ENCODE assay signal across 8 cellular contexts in genomic region chr11:33829430-33830141, GRCh38. TPM values are rescaled to one million over a fixed set of nuclear protein-coding genes. Genes with fewer than 3 reads are reported as not detected.
DNase-seq lines count a peak whose midpoint lies in the region; ATAC-seq, FAIRE-seq and TF ChIP-seq lines count a peak whose summit lies in the region.

No MANE protein-coding gene starts in this region.

- H3K4me3 Mint-ChIP-seq in CD4-positive, alpha-beta T cell: peak overlapping the region; percentile 79
- H3K4me3 Mint-ChIP-seq in T-helper 1 cell treated with Interleukin-12 subunit alpha and Interleukin-12 subunit beta and Interleukin-4 antibody, amounts not matched to agents 30 μg/mL and 1 μg/mL, for 36 hours: peak overlapping the region; percentile 77

- H2AFZ ChIP-seq in GM12878 (ENCODE audit: control insufficient read depth, low read depth, low read length): peak overlapping the region; percentile 26

- peaks cover 54% of the 10 kb centered on the region for H3K27me3 ChIP-seq in CD4-positive, alpha-beta T cell (ENCODE audit: control insufficient read depth, insufficient read depth, low read length)
- peaks cover 10 to 12% of the 10 kb centered on the region in 2 experiments; a peak in 3 of 4 replicates for H3K27me3 ChIP-seq in GM12878 (replicated peaks in 1 of 2; ENCODE audit: control insufficient read depth in 2 of 2, insufficient read depth in 2 of 2, low read length in 1 of 2)

- peak; percentile 67 for TF ChIP-seq CTCF in CD4-positive, alpha-beta T cell (IDR thresholded peaks at IDR 0.05)
- TF ChIP-seq CTCF in LNCAP (IDR thresholded peaks at IDR 0.05) (peak; percentile 86), GM12878 (IDR thresholded peaks at IDR 0.05 in 2 of 3, conservative IDR thresholded peaks at IDR 0.05 in 1 of 3; ENCODE audit: control insufficient read depth in 2 of 3, extremely low read depth in 1 of 3, insufficient read depth in 1 of 3, low read depth in 3 of 3, low read length in 3 of 3) (peak; percentile 78 to 89 (median 87)), retinal pigment epithelial cell (conservative IDR thresholded peaks at IDR 0.05; ENCODE audit: low read depth, low read length) (peak; percentile 88)

- H3K27me3 Mint-ChIP-seq in CD4-positive, alpha-beta T cell: peaks cover 69% of the 10 kb centered on the region
- H3K27me3 Mint-ChIP-seq in T-helper 1 cell treated with Interleukin-12 subunit alpha and Interleukin-12 subunit beta and Interleukin-4 antibody, amounts not matched to agents 30 μg/mL and 1 μg/mL, for 36 hours (ENCODE audit: low read depth): peaks cover 51% of the 10 kb centered on the region

- no TSS peak for BruUV-seq in GM12878 (replicated peaks; lab: Mats Ljungman, UMichigan)

- peak; percentile 88 for ATAC-seq in CD4-positive, alpha-beta T cell (ENCODE audit: poor library complexity)
- ATAC-seq in GM19395 (IDR thresholded peaks at IDR 0.05; ENCODE audit: unreplicated experiment): peak; percentile 71
- ATAC-seq in GM12878: peak; percentile 96
- ATAC-seq in GM21717 (IDR thresholded peaks at IDR 0.05; ENCODE audit: unreplicated experiment): no peak

- POLR2A ChIA-PET in CD4-positive, alpha-beta T cell (lab: Charles Lee): no interaction called here
- POLR2A ChIA-PET in GM12878 (lab: Charles Lee): interaction anchor here (1.2 kb wide), 1 partner anchor 27 kb away, joined by 3 read pairs; no protein-coding TSS in a partner anchor

- SMC1A ChIA-PET in GM12878 (lab: Charles Lee; ENCODE audit: uncharacterized antibody, unreplicated experiment): interaction anchor here (0.5 to 2.0 kb wide), 11 partner anchors 13 to 868 kb away, joined by 3 to 6 read pairs (median 3); no protein-coding TSS in a partner anchor

- TF ChIP-seq RAD21 in GM12878 (IDR thresholded peaks at IDR 0.05; ENCODE audit: insufficient read depth, low read depth, low read length): peak; percentile 95

- H3K4me3 ChIP-seq in GM12878 (no peak overlapping the region; the same call in 1 of the 2 replicates), retinal pigment epithelial cell (ENCODE audit: low read length) (peak overlapping the region; percentile 39)

- H3K27ac ChIP-seq in CD4-positive, alpha-beta T cell (ENCODE audit: low read depth, low read length): no peak overlapping the region
- no peak overlapping the region for H3K27ac ChIP-seq in GM12878 (ENCODE audit: control insufficient read depth, insufficient read depth)

- H3K9me3 Mint-ChIP-seq in CD4-positive, alpha-beta T cell: no peaks in the 10 kb centered on the region
- H3K9me3 Mint-ChIP-seq in T-helper 1 cell treated with Interleukin-12 subunit alpha and Interleukin-12 subunit beta and Interleukin-4 antibody, amounts not matched to agents 30 μg/mL and 1 μg/mL, for 36 hours: no peaks in the 10 kb centered on the region

- H4K20me1 ChIP-seq in GM12878 (ENCODE audit: control insufficient read depth, insufficient read depth): no peaks in the 10 kb centered on the region

- CTCF ChIA-PET in CD4-positive, alpha-beta T cell (lab: Charles Lee): interaction anchor here (0.7 to 0.9 kb wide), 2 partner anchors 22 to 23 kb away, joined by 3 to 4 read pairs; no protein-coding TSS in a partner anchor
- CTCF ChIA-PET in GM12878 (lab: Yijun Ruan, JAX): interaction anchor here (0.6 to 13.6 kb wide), 21 partner anchors 9 to 662 kb away, joined by 3 to 153 read pairs (median 4); partner anchors contain the start of gene CD59

- no peak overlapping the region for H3K9ac ChIP-seq in GM12878 (ENCODE audit: control insufficient read depth, insufficient read depth, low read length)

- TF ChIP-seq POLR2A in GM12878 (IDR thresholded peaks at IDR 0.05; ENCODE audit: low read depth, low read length): no peak

- H3K36me3 ChIP-seq in GM12878 (ENCODE audit: control insufficient read depth in 2 of 2, insufficient read depth in 2 of 2, low read length in 1 of 2): no peaks in the 10 kb centered on the region

- peaks cover 7% of the 10 kb centered on the region for H3K4me1 Mint-ChIP-seq in CD4-positive, alpha-beta T cell (ENCODE audit: low read depth)
- H3K4me1 Mint-ChIP-seq in T-helper 1 cell treated with Interleukin-12 subunit alpha and Interleukin-12 subunit beta and Interleukin-4 antibody, amounts not matched to agents 30 μg/mL and 1 μg/mL, for 36 hours (ENCODE audit: low read depth): peaks cover 3% of the 10 kb centered on the region

- H3K9me3 ChIP-seq in CD4-positive, alpha-beta T cell (ENCODE audit: control insufficient read depth, low read length): no peaks in the 10 kb centered on the region
- H3K9me3 ChIP-seq in GM12878 (replicated peaks; ENCODE audit: control insufficient read depth, insufficient read depth, low read length): no peaks in the 10 kb centered on the region

- in situ Hi-C loops in GM12878 (cut with MboI): loop anchor here (10.0 kb wide), 1 partner anchor 465 kb away; no protein-coding TSS in a partner anchor

- peak; percentile 86 for FAIRE-seq in GM12878 (lab: Jason Lieb, UNC)

- WGBS in GM12878 (ENCODE audit: insufficient coverage, insufficient replicate concordance, low lambda C conversion rate, missing lambda C conversion rate): 14% methylated on average over 10 of the region's 10 CpGs

- H3K36me3 Mint-ChIP-seq in CD4-positive, alpha-beta T cell (ENCODE audit: low read depth): no peaks in the 10 kb centered on the region
- H3K36me3 Mint-ChIP-seq in T-helper 1 cell treated with Interleukin-12 subunit alpha and Interleukin-12 subunit beta and Interleukin-4 antibody, amounts not matched to agents 30 μg/mL and 1 μg/mL, for 36 hours (ENCODE audit: low read depth): peaks cover 1% of the 10 kb centered on the region

- no peaks in the 10 kb centered on the region for H3K79me2 ChIP-seq in GM12878 (ENCODE audit: control insufficient read depth, insufficient read depth, low read length)

- TF ChIP-seq EP300 in GM12878 (IDR thresholded peaks at IDR 0.05; ENCODE audit: borderline replicate concordance in 1 of 2, control insufficient read depth in 1 of 2, low read depth in 2 of 2, low read length in 2 of 2): no peak

- H3K27ac Mint-ChIP-seq in CD4-positive, alpha-beta T cell: no peak overlapping the region
- no peak overlapping the region for H3K27ac Mint-ChIP-seq in T-helper 1 cell treated with Interleukin-12 subunit alpha and Interleukin-12 subunit beta and Interleukin-4 antibody, amounts not matched to agents 30 μg/mL and 1 μg/mL, for 36 hours

- peaks cover 4% of the 10 kb centered on the region; the same call in 1 of the 2 replicates for H3K4me1 ChIP-seq in GM12878 (ENCODE audit: control insufficient read depth, insufficient read depth, low read length)

- RAD21 ChIA-PET in GM12878 (lab: Charles Lee; ENCODE audit: unreplicated experiment): interaction anchor here (0.6 to 9.0 kb wide), 8 partner anchors 21 to 482 kb away, joined by 3 to 54 read pairs (median 3); partner anchors contain the start of gene FBXO3

- intact Hi-C loops in CD4-positive, alpha-beta T cell (cut with DNase I, micrococcal nuclease): loop anchor here (1.0 to 5.0 kb wide), 5 partner anchors 21 to 468 kb away; no protein-coding TSS in a partner anchor
- intact Hi-C loops in GM12878 (cut with micrococcal nuclease; ENCODE audit: unreplicated experiment): loop anchor here (1.0 to 10.0 kb wide), 4 partner anchors 21 to 469 kb away; no protein-coding TSS in a partner anchor

- H3K4me2 ChIP-seq in GM12878 (ENCODE audit: control insufficient read depth, insufficient read depth): peak overlapping the region; percentile 9; the same call in 1 of the 2 replicates

- peak; percentile 9 to 52 (median 46) for DNase-seq in CD4-positive, alpha-beta T cell
- DNase-seq in GM12878 (ENCODE audit: low read depth, low spot score): peak; percentile 28
- peak; percentile 46 for DNase-seq in iPS DF 4.7 (ENCODE audit: extremely low read depth, low spot score)
- DNase-seq in retinal pigment epithelial cell (ENCODE audit: low read depth): peak; percentile 17

TF ChIP-seq in GM12878, 131 proteins besides CTCF, POLR2A, EP300 and RAD21:
- peak; percentile 62; the same call in 1 of the 2 replicates for TF ChIP-seq SMC3 (IDR thresholded peaks at IDR 0.05; ENCODE audit: borderline replicate concordance, low read length)
- no peak for TF ChIP-seq BHLHE40 (IDR thresholded peaks at IDR 0.05; ENCODE audit: borderline replicate concordance in 1 of 2, low read depth in 2 of 2, low read length in 1 of 2)

RNA-seq across cellular contexts. Expression of gene FBXO3, which starts 55.3 kb away (rescaled TPM):
- 10 to 100 TPM; 62.0 to 63.4 TPM for total RNA-seq in CD4-positive, alpha-beta T cell
- 52.3 and 56.3 TPM in 2 replicates for total RNA-seq in GM12878 (2013; cell fraction: nucleolus; rRNA removed)
- total RNA-seq in GM12878 (2014; rRNA removed) (10.4 and 11.1 TPM in 2 replicates), GM12878 (2014; rRNA removed; fragmentation: Illumina TruSeq; extraction: Trizol) (11.6 and 13.2 TPM in 2 replicates), GM12878 (2021) (9.2 and 11.3 TPM in 2 replicates)
- 7.7 TPM for polyA plus RNA-seq in GM12878 (2011; ENCODE audit: low read depth)
- polyA plus RNA-seq in GM12878 (2011; rRNA removed) (33.4 and 45.2 TPM in 2 replicates), GM12878 (2014; fragmentation: Illumina TruSeq; extraction: Trizol) (14.5 and 23.5 TPM in 2 replicates), GM12878 (2014; fragmentation: Nextera tagmentation; extraction: Ambion mirVana) (10 to 100 TPM; 12.4 to 27.1 TPM), GM12878 (2014; rRNA removed) (8.5 and 8.9 TPM in 2 replicates), GM12878 (2016; fragmentation: Nextera tagmentation; extraction: Ambion mirVana) (10 to 100 TPM; 20.4 to 24.3 TPM)
- 14.1 and 16.6 TPM in 2 replicates for polyA plus RNA-seq in GM12878 (2011; cell fraction: cytosol; rRNA removed)
- 21.6 and 31.0 TPM in 2 replicates for polyA plus RNA-seq in GM12878 (2011; cell fraction: nucleus; rRNA removed)
- polyA plus RNA-seq in GM12878 (2012): 7.2 and 10.3 TPM in 2 replicates
- polyA minus RNA-seq in GM12878 (2011; rRNA and poly(A)+ RNA removed): 22.4 and 30.6 TPM in 2 replicates
- polyA minus RNA-seq in GM12878 (2011; cell fraction: cytosol; rRNA and poly(A)+ RNA removed): 9.7 and 13.2 TPM in 2 replicates
- 24.4 and 30.0 TPM in 2 replicates for polyA minus RNA-seq in GM12878 (2011; cell fraction: nucleus; rRNA and poly(A)+ RNA removed)
